35 cellular contexts compared by ENCODE assay signal in the genomic region with DNA sequence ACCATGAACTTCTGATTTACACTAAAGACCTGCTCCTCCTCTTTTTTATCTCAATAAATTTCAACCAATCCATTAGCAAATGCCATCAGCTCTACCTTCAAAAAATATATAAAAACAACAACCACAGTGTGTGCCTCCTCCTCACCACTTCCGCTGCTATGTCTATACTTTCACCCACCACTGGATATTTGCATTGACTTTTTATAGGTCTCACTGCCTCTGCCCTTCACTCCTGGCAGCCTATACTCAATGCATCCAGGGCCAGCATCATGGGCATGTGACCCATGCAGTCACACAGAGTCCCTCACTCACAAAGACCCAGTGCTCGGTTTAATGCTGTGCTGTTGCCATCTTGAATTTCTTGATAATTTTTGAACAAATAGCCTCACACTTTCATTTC. TPM values are rescaled to one million over a fixed set of nuclear protein-coding genes. Genes with fewer than 3 reads are reported as not detected.
DNase-seq lines count a peak whose midpoint lies in the region; ATAC-seq and TF ChIP-seq lines count a peak whose summit lies in the region.
"Had no signal": no experiment of that assay in that cellular context is flagged by ENCODE, and none has a peak within 500 bp of the region (broad histone marks: within the 10 kb centered on the region; RNA-seq: fewer than 3 reads in every experiment).

No MANE protein-coding gene starts in this region.

- peaks cover 57% of the 10 kb centered on the region for H3K4me1 ChIP-seq in OCI-LY1 (ENCODE audit: insufficient read depth, low read length, severe bottlenecking)
- H3K4me1 ChIP-seq: adrenal gland, HAP-1, heart left ventricle, right atrium auricular region had no signal

- H3K79me2 ChIP-seq in OCI-LY1 (ENCODE audit: insufficient read depth, low read length) = no peaks in the 10 kb centered on the region

- H3K9me2 ChIP-seq in OCI-LY1 (ENCODE audit: low read depth, low read length) = no peaks in the 10 kb centered on the region

- no peak for TF ChIP-seq CTCF in OCI-LY1 (IDR thresholded peaks at IDR 0.05; ENCODE audit: low read length)

- H3K27me3 ChIP-seq in OCI-LY1 (ENCODE audit: insufficient read depth, low read length) = no peaks in the 10 kb centered on the region
- H3K27me3 ChIP-seq: adrenal gland, heart left ventricle, MG63, right atrium auricular region had no signal

- H3F3A ChIP-seq in OCI-LY1 (ENCODE audit: insufficient read depth, low read length) = no peaks in the 10 kb centered on the region; the same call in 1 of the 2 replicates

- no peaks in the 10 kb centered on the region for H4K20me1 ChIP-seq in OCI-LY1 (ENCODE audit: insufficient read depth, low read length)

- no peak overlapping the region for H3K4me3 ChIP-seq in OCI-LY1 (ENCODE audit: low read depth, low read length, poor library complexity, severe bottlenecking)
- H3K4me3 ChIP-seq: adrenal gland, HAP-1, heart left ventricle, MG63, right atrium auricular region had no signal

- H3K9me3 ChIP-seq in OCI-LY1 (ENCODE audit: low read length) = no peaks in the 10 kb centered on the region
- H3K9me3 ChIP-seq: adrenal gland, HAP-1, heart left ventricle, MG63, right atrium auricular region had no signal

- peak overlapping the region; percentile 15; the same call in 1 of the 2 replicates for H3K4me2 ChIP-seq in OCI-LY1 (ENCODE audit: low read length)

- H3K27ac ChIP-seq in OCI-LY1 (ENCODE audit: low read depth, low read length, poor library complexity, severe bottlenecking) = peak overlapping the region; percentile 74
- H3K27ac ChIP-seq: adrenal gland, heart left ventricle, right atrium auricular region had no signal

- H3K36me3 ChIP-seq in OCI-LY1 (ENCODE audit: insufficient read depth, low read length) = no peaks in the 10 kb centered on the region
- H3K36me3 ChIP-seq: adrenal gland, HAP-1, heart left ventricle, MG63, right atrium auricular region had no signal

- DNase-seq in UCSD-AML1 (lab: John Stamatoyannopoulos, UW; ENCODE audit: unreplicated experiment) (no peak), hypothalamus (lab: John Stamatoyannopoulos, UW) (no peak), NCI-H524 (lab: John Stamatoyannopoulos, UW) (no peak), HT-29 (ENCODE audit: low spot score) (no peak)
- DNase-seq: activated CD4-positive, alpha-beta memory T cell treated with anti-CD3 and anti-CD28 coated beads, Interleukin-2, amount 10 ng/mL, durations not matched to agents 7 days and 5 days; activated CD8-positive, alpha-beta memory T cell treated with anti-CD3 and anti-CD28 coated beads, Interleukin-2, amount 50 U/mL, for 4 hours; activated naive CD4-positive, alpha-beta T cell treated with anti-CD3 and anti-CD28 coated beads for 36 hours; adrenal gland; CD4-positive, alpha-beta T cell; dermis blood vessel endothelial cell; endodermal cell; heart left ventricle; KG1; kidney; left ventricle myocardium superior; MG63; NCI-H1105 treated with DMSO at 0.1 percent for 48 hours; NCI-H187 treated with DMSO at 0.1 percent for 48 hours; NCI-H526; Right ventricle myocardium superior; small intestine; stimulated activated naive B cell treated with anti-CD40 and anti-IgM and Interleukin-4, amounts not matched to agents 10 μg/mL and 1 μg/mL and 100 μg/mL, for 72 hours; substantia nigra; trophoblast cell had no signal

- no peak overlapping the region for H2AFZ ChIP-seq in OCI-LY1 (ENCODE audit: low read length)

- peak; percentile 73 for ATAC-seq in GM18508 (IDR thresholded peaks at IDR 0.05; ENCODE audit: insufficient read depth, unreplicated experiment)
- ATAC-seq in GM19328 (IDR thresholded peaks at IDR 0.05; ENCODE audit: unreplicated experiment) = peak; percentile 71
- peak; percentile 67 for ATAC-seq in HG02852 (IDR thresholded peaks at IDR 0.05; ENCODE audit: unreplicated experiment)
- ATAC-seq: esophagus mucosa; heart left ventricle; left ventricle myocardium superior; Panc1; stimulated activated naive B cell treated with anti-CD40 and anti-IgM and Interleukin-4, amounts not matched to agents 10 μg/mL and 1 μg/mL and 100 μg/mL, for 72 hours had no signal

- H3K9ac ChIP-seq in OCI-LY1 (ENCODE audit: low read length) = no peak overlapping the region

RNA-seq across cellular contexts. Expression of a gene that starts 53.5 kb away (rescaled TPM):
- not detected in 2 replicates for total RNA-seq in HT-29 (2014; rRNA removed; shearing (Covaris generic))
- total RNA-seq: activated CD4-positive, alpha-beta memory T cell treated with anti-CD3 and anti-CD28 coated beads, Interleukin-2, amount 10 ng/mL, durations not matched to agents 7 days and 5 days; activated naive CD4-positive, alpha-beta T cell treated with anti-CD3 and anti-CD28 coated beads for 36 hours; adrenal gland; CD4-positive, alpha-beta T cell; dermis blood vessel endothelial cell; endodermal cell; esophagus mucosa; fibroblast of villous mesenchyme; heart left ventricle; kidney; left ventricle myocardium superior; mesenteric fat pad; right atrium auricular region; Right ventricle myocardium superior; T-helper 2 cell treated with Interferon-gamma antibody and Interleukin-4, amounts not matched to agents 100 ng/mL and 5 ng/mL, for 36 hours had no signal
